Comparison of ENCODE assay signal across 18 cellular contexts in genomic region chr11:79485694-79486093, GRCh38. TPM values are rescaled to one million over a fixed set of nuclear protein-coding genes. Genes with fewer than 3 reads are reported as not detected.
DNase-seq lines count a peak whose midpoint lies in the region; ATAC-seq and TF ChIP-seq lines count a peak whose summit lies in the region.
"Had no signal": no experiment of that assay in that cellular context is flagged by ENCODE, and none has a peak within 500 bp of the region (broad histone marks: within the 10 kb centered on the region; RNA-seq: fewer than 3 reads in every experiment).

No MANE protein-coding gene starts in this region.

- TF ChIP-seq RAD21 in SK-N-SH (IDR thresholded peaks at IDR 0.05; ENCODE audit: low read length), result no peak; the same call in 1 of the 2 replicates

- H3K9me2 ChIP-seq in SK-N-SH, result no peaks in the 10 kb centered on the region

- no peak overlapping the region for H3K4me3 Mint-ChIP-seq in activated T-helper 17 cell treated with anti-CD3 and anti-CD28 coated beads, Interleukin-2, amount 50 U/mL, for 72 hours
- no peak overlapping the region for H3K4me3 Mint-ChIP-seq in neural progenitor cell
- H3K4me3 Mint-ChIP-seq: CD8-positive, alpha-beta memory T cell had no signal

- H3K27ac ChIP-seq in SK-N-SH (ENCODE audit: low read depth in 2 of 2, low read length in 1 of 2) (no peak overlapping the region), iPS-18a (ENCODE audit: low read length) (no peak overlapping the region), neural progenitor cell (no peak overlapping the region)

- no peaks in the 10 kb centered on the region for H3F3A ChIP-seq in SK-N-SH (replicated peaks; ENCODE audit: insufficient read depth)
- peaks cover 11% of the 10 kb centered on the region for H3F3A ChIP-seq in neural progenitor cell (ENCODE audit: low read depth)

- no peaks in the 10 kb centered on the region for H3K36me3 ChIP-seq in SK-N-SH (replicated peaks in 1 of 2; ENCODE audit: control insufficient read depth in 1 of 2, insufficient read depth in 2 of 2, low read length in 1 of 2)
- no peaks in the 10 kb centered on the region for H3K36me3 ChIP-seq in iPS-18a (ENCODE audit: control insufficient read depth, low read depth, low read length)
- H3K36me3 ChIP-seq in neural progenitor cell, result no peaks in the 10 kb centered on the region
- H3K36me3 ChIP-seq: HAP-1 had no signal

- no peaks in the 10 kb centered on the region for H3K36me3 Mint-ChIP-seq in activated T-helper 17 cell treated with anti-CD3 and anti-CD28 coated beads, Interleukin-2, amount 50 U/mL, for 72 hours (ENCODE audit: low read depth)
- no peaks in the 10 kb centered on the region for H3K36me3 Mint-ChIP-seq in neural progenitor cell
- H3K36me3 Mint-ChIP-seq: CD8-positive, alpha-beta memory T cell had no signal

- H3K9ac ChIP-seq in SK-N-SH, result no peak overlapping the region
- H3K9ac ChIP-seq in iPS-18a (ENCODE audit: low read length), result no peak overlapping the region
- no peak overlapping the region for H3K9ac ChIP-seq in neural progenitor cell

- POLR2A ChIA-PET in SK-N-SH (lab: Yijun Ruan, JAX), result interaction anchor here (0.7 kb wide), 1 partner anchor 1784 kb away, joined by 3 read pairs; no protein-coding TSS in a partner anchor

- H3K9me3 Mint-ChIP-seq in activated T-helper 17 cell treated with anti-CD3 and anti-CD28 coated beads, Interleukin-2, amount 50 U/mL, for 72 hours, result no peaks in the 10 kb centered on the region
- H3K9me3 Mint-ChIP-seq in neural progenitor cell, result no peaks in the 10 kb centered on the region

- no peak for TF ChIP-seq EP300 in SK-N-SH (IDR thresholded peaks at IDR 0.05; ENCODE audit: borderline replicate concordance in 1 of 2, low read depth in 1 of 2, low read length in 1 of 2)

- no peak overlapping the region for H2AFZ ChIP-seq in SK-N-SH (ENCODE audit: low read depth)
- H2AFZ ChIP-seq in neural progenitor cell (replicated peaks), result no peak overlapping the region

- no peak for DNase-seq in SK-N-SH
- DNase-seq in neural progenitor cell (ENCODE audit: low spot score), result peak; percentile 40
- DNase-seq in NCI-H1417 (lab: John Stamatoyannopoulos, UW), result no peak
- DNase-seq: 8988T; CD8-positive, alpha-beta memory T cell; GF-D8; KBM-7; NCI-H146; NCI-H2081; NCI-H510A; NCI-H774; SHP77 had no signal

- H3K4me3 ChIP-seq in SK-N-SH (ENCODE audit: low read depth in 2 of 2, low read length in 1 of 2) (no peak overlapping the region), iPS-18a (ENCODE audit: low read length) (peak overlapping the region; percentile 31), neural progenitor cell (no peak overlapping the region)
- H3K4me3 ChIP-seq: HAP-1 had no signal

- TF ChIP-seq CTCF in SK-N-SH (IDR thresholded peaks at IDR 0.05), result no peak
- no peak for TF ChIP-seq CTCF in neural progenitor cell (IDR thresholded peaks at IDR 0.05)

- no peak overlapping the region for H3K27ac Mint-ChIP-seq in activated T-helper 17 cell treated with anti-CD3 and anti-CD28 coated beads, Interleukin-2, amount 50 U/mL, for 72 hours
- peak overlapping the region; percentile 60 for H3K27ac Mint-ChIP-seq in neural progenitor cell

- H4K20me1 ChIP-seq in SK-N-SH (ENCODE audit: insufficient read depth), result no peaks in the 10 kb centered on the region
- no peaks in the 10 kb centered on the region for H4K20me1 ChIP-seq in neural progenitor cell (ENCODE audit: low read depth)

- H3K4me1 Mint-ChIP-seq in activated T-helper 17 cell treated with anti-CD3 and anti-CD28 coated beads, Interleukin-2, amount 50 U/mL, for 72 hours, result peaks cover 3% of the 10 kb centered on the region
- peaks cover 25% of the 10 kb centered on the region for H3K4me1 Mint-ChIP-seq in neural progenitor cell
- H3K4me1 Mint-ChIP-seq: CD8-positive, alpha-beta memory T cell had no signal

- H3K4me2 ChIP-seq in SK-N-SH (no peak overlapping the region), neural progenitor cell (peak overlapping the region; percentile 46)

- ATAC-seq in SK-N-SH treated with all-trans-retinoic acid at 6 μM for 48 hours (peak; percentile 36; the same call in 2 of the 3 replicates), GM21423 (IDR thresholded peaks at IDR 0.05; ENCODE audit: unreplicated experiment) (no peak), GM18511 (IDR thresholded peaks at IDR 0.05; ENCODE audit: unreplicated experiment) (no peak)
- ATAC-seq in activated T-helper 17 cell treated with anti-CD3 and anti-CD28 coated beads, Interleukin-2, amount 50 U/mL, for 72 hours (replicated peaks), result peak; percentile 3

- WGBS in SK-N-SH (ENCODE audit: low lambda C conversion rate), result 57% methylated on average over 3 of the region's 4 CpGs

- H3K79me2 ChIP-seq in SK-N-SH (ENCODE audit: insufficient read depth) (no peaks in the 10 kb centered on the region), neural progenitor cell (ENCODE audit: low read depth) (no peaks in the 10 kb centered on the region)

- peaks cover 5% of the 10 kb centered on the region for H3K27me3 Mint-ChIP-seq in activated T-helper 17 cell treated with anti-CD3 and anti-CD28 coated beads, Interleukin-2, amount 50 U/mL, for 72 hours
- H3K27me3 Mint-ChIP-seq in neural progenitor cell (ENCODE audit: insufficient read depth, low read depth), result no peaks in the 10 kb centered on the region

- no peaks in the 10 kb centered on the region for H3K4me1 ChIP-seq in SK-N-SH (ENCODE audit: control insufficient read depth in 1 of 2, insufficient read depth in 2 of 2, low read depth in 1 of 2, low read length in 1 of 2)
- H3K4me1 ChIP-seq in iPS-18a (ENCODE audit: control insufficient read depth, low read depth, low read length), result peaks cover 23% of the 10 kb centered on the region
- peaks cover 12% of the 10 kb centered on the region for H3K4me1 ChIP-seq in neural progenitor cell
- H3K4me1 ChIP-seq: HAP-1 had no signal

- H3K9me3 ChIP-seq in SK-N-SH (no peaks in the 10 kb centered on the region), iPS-18a (ENCODE audit: control insufficient read depth, low read depth, low read length) (no peaks in the 10 kb centered on the region), neural progenitor cell (ENCODE audit: low read depth) (no peaks in the 10 kb centered on the region)
- H3K9me3 ChIP-seq: HAP-1 had no signal

- CTCF ChIA-PET in SK-N-SH (lab: Yijun Ruan, JAX), result interaction anchor here (1.4 to 2.0 kb wide), 2 partner anchors 11 to 45 kb away, joined by 5 to 6 read pairs; partner anchors contain the start of gene TENM4

- no peaks in the 10 kb centered on the region for H3K27me3 ChIP-seq in SK-N-SH (ENCODE audit: insufficient read depth)
- H3K27me3 ChIP-seq in iPS-18a (ENCODE audit: control insufficient read depth, insufficient read depth, low read length), result peaks cover 12% of the 10 kb centered on the region
- H3K27me3 ChIP-seq in neural progenitor cell, result peaks cover 51% of the 10 kb centered on the region

TF ChIP-seq in SK-N-SH treated with all-trans-retinoic acid at 6 μM for 48 hours, 23 proteins besides CTCF, POLR2A, EP300 and RAD21 (continues in another document):
- TF ChIP-seq CSRNP3 (CRISPR knock-in tag; IDR thresholded peaks at IDR 0.05), result no peak
- no peak for TF ChIP-seq BACH2 (CRISPR knock-in tag; IDR thresholded peaks at IDR 0.05; ENCODE audit: borderline replicate concordance)
- no peak for TF ChIP-seq RARB (CRISPR knock-in tag; IDR thresholded peaks at IDR 0.05)
- TF ChIP-seq OSR1 (CRISPR knock-in tag; IDR thresholded peaks at IDR 0.05), result no peak
- TF ChIP-seq ZNF8 (CRISPR knock-in tag; IDR thresholded peaks at IDR 0.05), result no peak
- no peak for TF ChIP-seq CSDC2 (CRISPR knock-in tag; IDR thresholded peaks at IDR 0.05)
- no peak for TF ChIP-seq ZFP3 (CRISPR knock-in tag; IDR thresholded peaks at IDR 0.05)
- TF ChIP-seq TOX (CRISPR knock-in tag; IDR thresholded peaks at IDR 0.05; ENCODE audit: borderline replicate concordance), result no peak
- TF ChIP-seq GLIS3 (CRISPR knock-in tag; IDR thresholded peaks at IDR 0.05), result no peak

TF ChIP-seq in SK-N-SH, 30 proteins besides CTCF, POLR2A, EP300 and RAD21:
- TF ChIP-seq MXI1 (IDR thresholded peaks at IDR 0.05; ENCODE audit: low read depth, low read length) (no peak), SIN3A (IDR thresholded peaks at IDR 0.05; ENCODE audit: borderline replicate concordance, low read depth, low read length) (no peak)

RNA-seq across cellular contexts. Expression of gene TENM4, which starts 44.9 kb away (rescaled TPM):
- 6.0 and 16.7 TPM in 2 replicates for polyA plus RNA-seq in SK-N-SH (2012; rRNA removed)
- 6.6 and 14.2 TPM in 2 replicates for polyA plus RNA-seq in SK-N-SH (2012; cell fraction: cytosol; rRNA removed)
- 16.8 and 18.6 TPM in 2 replicates for polyA plus RNA-seq in SK-N-SH (2012; cell fraction: nucleus; rRNA removed)
- total RNA-seq in activated T-helper 17 cell treated with anti-CD3 and anti-CD28 coated beads, Interleukin-2, amount 50 U/mL, for 72 hours, result under 1 TPM in 1 of 2 donors, not detected in 1; 0.15 TPM
- total RNA-seq in neural progenitor cell (ENCODE audit: low replicate concordance), result 5.1 and 16.6 TPM in 2 replicates
- total RNA-seq: CD8-positive, alpha-beta memory T cell had no signal
- polyA plus RNA-seq: CD8-positive, alpha-beta memory T cell had no signal

Comparison
In these comparisons a context has a peak if more than half of its experiments do, and no peak if none do; other contexts are left out.
1. ATAC-seq: peak in SK-N-SH treated with all-trans-retinoic acid at 6 μM for 48 hours (single experiment) and activated T-helper 17 cell treated with anti-CD3 and anti-CD28 coated beads, Interleukin-2, amount 50 U/mL, for 72 hours (single experiment); none in GM21423 (single experiment) and GM18511 (single experiment).